21 cellular contexts compared by ENCODE assay signal in genomic region chr12:89995870-89996269, GRCh38.
A peak's percentile ranks its signal among the peaks of the same experiment; 100 is the strongest.
DNase-seq lines count a peak whose midpoint lies in the region; ATAC-seq and TF ChIP-seq lines count a peak whose summit lies in the region.
"Had no signal": no experiment of that assay in that cellular context is flagged by ENCODE, and none has a peak within 500 bp of the region (broad histone marks: within the 10 kb centered on the region; RNA-seq: fewer than 3 reads in every experiment).

No MANE protein-coding gene starts in this region.

- no peak overlapping the region for H2AK9ac ChIP-seq in IMR-90 (replicated peaks; ENCODE audit: low read depth, low read length, poor library complexity)

- H3K79me2 ChIP-seq in SK-N-SH (ENCODE audit: insufficient read depth): no peaks in the 10 kb centered on the region

- H3K4me1 Mint-ChIP-seq in activated CD4-positive, alpha-beta memory T cell treated with anti-CD3 and anti-CD28 coated beads, Interleukin-2, amount 10 ng/mL, durations not matched to agents 7 days and 5 days: peaks cover 5% of the 10 kb centered on the region

- no peaks in the 10 kb centered on the region for H3K36me3 Mint-ChIP-seq in activated CD4-positive, alpha-beta memory T cell treated with anti-CD3 and anti-CD28 coated beads, Interleukin-2, amount 10 ng/mL, durations not matched to agents 7 days and 5 days (ENCODE audit: low read depth)

- H3K4me1 ChIP-seq in IMR-90 (ENCODE audit: control insufficient read depth, insufficient read depth, low read length): peaks cover 6% of the 10 kb centered on the region
- H3K4me1 ChIP-seq in SK-N-SH (ENCODE audit: control insufficient read depth in 1 of 2, insufficient read depth in 2 of 2, low read depth in 1 of 2, low read length in 1 of 2): no peaks in the 10 kb centered on the region; a peak in 2 of 4 replicates
- H3K4me1 ChIP-seq: A549 had no signal

- no peak for TF ChIP-seq EP300 in SK-N-SH (IDR thresholded peaks at IDR 0.05; ENCODE audit: borderline replicate concordance in 1 of 2, low read depth in 1 of 2, low read length in 1 of 2)

- no peak overlapping the region for H3K4ac ChIP-seq in IMR-90 (ENCODE audit: low read depth, low read length)

- no peak for TF ChIP-seq POLR2A in IMR-90 (IDR thresholded peaks at IDR 0.05; ENCODE audit: low read depth, low read length)

- H3K27me3 Mint-ChIP-seq in activated CD4-positive, alpha-beta memory T cell treated with anti-CD3 and anti-CD28 coated beads, Interleukin-2, amount 10 ng/mL, durations not matched to agents 7 days and 5 days: no peaks in the 10 kb centered on the region

- H3K27ac ChIP-seq in IMR-90 (ENCODE audit: insufficient read depth, low read length) (no peak overlapping the region), SK-N-SH (ENCODE audit: low read depth in 2 of 2, low read length in 1 of 2) (no peak overlapping the region)
- H3K27ac ChIP-seq: A549, SK-N-MC had no signal

- 0 out of 2 replicates have a peak overlapping the region, but pooled peaks have one; percentile 26 for H3K14ac ChIP-seq in IMR-90 (replicated peaks; ENCODE audit: low read depth, low read length)

- H2BK20ac ChIP-seq in IMR-90 (ENCODE audit: low read depth, low read length): peak overlapping the region; percentile 32

- TF ChIP-seq CTCF in IMR-90 (conservative IDR thresholded peaks at IDR 0.05; ENCODE audit: low read depth, low read length) (no peak), SK-N-SH (IDR thresholded peaks at IDR 0.05) (no peak)

- H4K20me1 ChIP-seq in IMR-90 (ENCODE audit: insufficient read depth, low read length) (no peaks in the 10 kb centered on the region), SK-N-SH (ENCODE audit: insufficient read depth) (no peaks in the 10 kb centered on the region)

- no TSS peak for BruUV-seq in IMR-90 (replicated peaks; lab: Mats Ljungman, UMichigan)

- H2BK5ac ChIP-seq in IMR-90 (ENCODE audit: low read depth, low read length, poor library complexity, severe bottlenecking): no peak overlapping the region

- H3K23ac ChIP-seq in IMR-90 (ENCODE audit: low read depth, low read length): no peak overlapping the region

- H3K56ac ChIP-seq in IMR-90 (ENCODE audit: extremely low read depth, insufficient read depth, low read length): no peak overlapping the region

- no peak overlapping the region for H2AK5ac ChIP-seq in IMR-90 (ENCODE audit: low read depth, low read length)

- H3K9me1 ChIP-seq in IMR-90 (ENCODE audit: insufficient read depth, low read length): peaks cover 5% of the 10 kb centered on the region; the same call in 1 of the 2 replicates

- no peak overlapping the region for H3K27ac Mint-ChIP-seq in activated CD4-positive, alpha-beta memory T cell treated with anti-CD3 and anti-CD28 coated beads, Interleukin-2, amount 10 ng/mL, durations not matched to agents 7 days and 5 days

- in situ Hi-C loops in IMR-90 (cut with MboI; ENCODE audit: low sequenced_read_pairs): no loop called here

- no peak overlapping the region for H4K91ac ChIP-seq in IMR-90 (ENCODE audit: insufficient read depth, low read depth, low read length)

- TF ChIP-seq RAD21 in IMR-90 (IDR thresholded peaks at IDR 0.05; ENCODE audit: low read length) (no peak), SK-N-SH (IDR thresholded peaks at IDR 0.05; ENCODE audit: low read length) (no peak)

- ATAC-seq in IMR-90 (ENCODE audit: low read depth) (peak; percentile 59), sciatic nerve (peak; percentile 10)
- ATAC-seq: A549, HCT116, K562 had no signal

- no peaks in the 10 kb centered on the region for H3K27me3 ChIP-seq in IMR-90 (ENCODE audit: control insufficient read depth, insufficient read depth, low read length)
- no peaks in the 10 kb centered on the region for H3K27me3 ChIP-seq in SK-N-SH (ENCODE audit: insufficient read depth)

- H3K9ac ChIP-seq in IMR-90 (ENCODE audit: low read depth, low read length) (no peak overlapping the region), SK-N-SH (no peak overlapping the region)

- H3K4me2 ChIP-seq in IMR-90 (ENCODE audit: low read depth, low read length) (no peak overlapping the region), SK-N-SH (no peak overlapping the region)
- H3K4me2 ChIP-seq: A549 had no signal

- intact Hi-C loops in IMR-90 (cut with micrococcal nuclease) (no loop called here), sciatic nerve (cut with DNase I) (no loop called here)

- no peaks in the 10 kb centered on the region for H3K79me1 ChIP-seq in IMR-90 (ENCODE audit: low read depth in 1 of 2, low read length in 2 of 2)

- H4K5ac ChIP-seq in IMR-90 (ENCODE audit: low read depth, low read length): 0 out of 2 replicates have a peak overlapping the region, but pooled peaks have one; percentile 0

- no CpG with 5 or more reads among the region's 1 CpG for WGBS in IMR-90 (ENCODE audit: extremely low coverage in 2 of 2, insufficient read length in 1 of 2), 2 experiments
- WGBS in SK-N-SH (ENCODE audit: low lambda C conversion rate): 87% methylated on average over 1 of the region's 1 CpG

- no peak overlapping the region for H3K18ac ChIP-seq in IMR-90 (ENCODE audit: low read depth, low read length)

- H3K9me2 ChIP-seq in SK-N-SH: no peaks in the 10 kb centered on the region

- no peaks in the 10 kb centered on the region for H3K9me3 Mint-ChIP-seq in activated CD4-positive, alpha-beta memory T cell treated with anti-CD3 and anti-CD28 coated beads, Interleukin-2, amount 10 ng/mL, durations not matched to agents 7 days and 5 days

- CTCF ChIA-PET in IMR-90 (lab: Yijun Ruan, JAX): interaction anchor here (0.5 kb wide), 1 partner anchor 383 kb away, joined by 3 read pairs; no protein-coding TSS in a partner anchor
- CTCF ChIA-PET in SK-N-SH (lab: Yijun Ruan, JAX): no interaction called here
- CTCF ChIA-PET in activated CD4-positive, alpha-beta memory T cell treated with anti-CD3 and anti-CD28 coated beads, Interleukin-2, amount 10 ng/mL, durations not matched to agents 7 days and 5 days (lab: Charles Lee): interaction anchor here (1.2 kb wide), 1 partner anchor 10 kb away, joined by 3 read pairs; no protein-coding TSS in a partner anchor

- H3K36me3 ChIP-seq in IMR-90 (ENCODE audit: control insufficient read depth, insufficient read depth, low read length) (no peaks in the 10 kb centered on the region), SK-N-SH (replicated peaks in 1 of 2; ENCODE audit: control insufficient read depth in 1 of 2, insufficient read depth in 2 of 2, low read length in 1 of 2) (no peaks in the 10 kb centered on the region)

- POLR2A ChIA-PET in IMR-90 (lab: Charles Lee; ENCODE audit: unreplicated experiment) (no interaction called here), SK-N-SH (lab: Yijun Ruan, JAX) (no interaction called here)
- POLR2A ChIA-PET in activated CD4-positive, alpha-beta memory T cell treated with anti-CD3 and anti-CD28 coated beads, Interleukin-2, amount 10 ng/mL, durations not matched to agents 7 days and 5 days (lab: Charles Lee): no interaction called here

- dilution Hi-C loops in IMR-90 (cut with HindIII; ENCODE audit: low sequenced_read_pairs, unreplicated experiment): no loop called here

- no peaks in the 10 kb centered on the region for H3K9me3 ChIP-seq in IMR-90 (ENCODE audit: control insufficient read depth, insufficient read depth, low read length)
- no peaks in the 10 kb centered on the region for H3K9me3 ChIP-seq in SK-N-SH

- peak overlapping the region; percentile 63 for H2BK120ac ChIP-seq in IMR-90 (ENCODE audit: low read depth, low read length)

- H2AFZ ChIP-seq in IMR-90 (replicated peaks; ENCODE audit: low read length, poor library complexity): no peak overlapping the region
- no peak overlapping the region for H2AFZ ChIP-seq in SK-N-SH (ENCODE audit: low read depth)

- peak overlapping the region in 1 of 2 experiments; percentile 31; a peak in 1 of 4 replicates for H4K8ac ChIP-seq in IMR-90 (ENCODE audit: low read depth in 2 of 2, low read length in 2 of 2)

- H3K4me3 ChIP-seq in IMR-90 (ENCODE audit: insufficient read depth, low read depth, low read length) (no peak overlapping the region), SK-N-SH (ENCODE audit: low read depth in 2 of 2, low read length in 1 of 2) (no peak overlapping the region)
- H3K4me3 ChIP-seq: A549, K562, SK-N-MC had no signal

- no peak overlapping the region for H3K4me3 Mint-ChIP-seq in activated CD4-positive, alpha-beta memory T cell treated with anti-CD3 and anti-CD28 coated beads, Interleukin-2, amount 10 ng/mL, durations not matched to agents 7 days and 5 days

- peak overlapping the region; percentile 12; the same call in 1 of the 3 replicates for H2BK15ac ChIP-seq in IMR-90 (ENCODE audit: low read depth, low read length)

- DNase-seq in CD1c-positive myeloid dendritic cell (ENCODE audit: extremely low spot score) (peak; percentile 27), IMR-90 (peak; percentile 33), inferior parietal cortex (ENCODE audit: extremely low spot score) (peak; percentile 56), sciatic nerve (ENCODE audit: low spot score) (no peak), SK-N-SH (no peak)
- no peak for DNase-seq in activated CD4-positive, alpha-beta memory T cell treated with anti-CD3 and anti-CD28 coated beads, Interleukin-2, amount 10 ng/mL, durations not matched to agents 7 days and 5 days
- DNase-seq in activated CD4-positive, alpha-beta T cell treated with anti-CD3 and anti-CD28 coated beads, Interleukin-2, amount 50 U/mL, for 48 hours: no peak
- DNase-seq in stimulated activated naive CD4-positive, alpha-beta T cell (lab: John Stamatoyannopoulos, UW): no peak
- DNase-seq: C1 segment of cervical spinal cord; DMS79 treated with DMSO at 0.1 percent for 48 hours; GOT3; NCI-H1105 treated with DMSO at 0.1 percent for 48 hours; NCI-H1694; NCI-H2081 treated with DMSO at 0.1 percent for 48 hours; NCI-H446 treated with DMSO at 0.1 percent for 48 hours; NK-92 treated with Interleukin-12 subunit alpha and Interleukin-12 subunit beta, amount 100 ng/mL, for 24 hours; SHP77 had no signal

- peaks cover 4% of the 10 kb centered on the region for H3F3A ChIP-seq in SK-N-SH (replicated peaks; ENCODE audit: insufficient read depth)

TF ChIP-seq in IMR-90, 13 proteins besides CTCF, POLR2A, EP300 and RAD21:
- TF ChIP-seq RFX5 (IDR thresholded peaks at IDR 0.05; ENCODE audit: low read depth, low read length) (no peak), MAZ (IDR thresholded peaks at IDR 0.05; ENCODE audit: borderline replicate concordance, low read depth, low read length) (no peak), RCOR1 (IDR thresholded peaks at IDR 0.05; ENCODE audit: insufficient replicate concordance, low read length) (no peak), CEBPB (IDR thresholded peaks at IDR 0.05; ENCODE audit: low read depth, low read length) (no peak)

TF ChIP-seq in SK-N-SH, 30 proteins besides CTCF, POLR2A, EP300 and RAD21:
- no peak for TF ChIP-seq SMC3 (IDR thresholded peaks at IDR 0.05; ENCODE audit: low read depth, low read length)
- no peak for TF ChIP-seq MEF2A (IDR thresholded peaks at IDR 0.05; ENCODE audit: borderline replicate concordance, low read depth)

Comparison
In these comparisons a context has a peak if more than half of its experiments do, and no peak if none do; other contexts are left out.
1. DNase-seq: peak in CD1c-positive myeloid dendritic cell (single experiment), IMR-90 (single experiment) and inferior parietal cortex (single experiment); none in sciatic nerve (single experiment), SK-N-SH (single experiment), activated CD4-positive, alpha-beta memory T cell treated with anti-CD3 and anti-CD28 coated beads, Interleukin-2, amount 10 ng/mL, durations not matched to agents 7 days and 5 days (single experiment), activated CD4-positive, alpha-beta T cell treated with anti-CD3 and anti-CD28 coated beads, Interleukin-2, amount 50 U/mL, for 48 hours (0 of 2) and stimulated activated naive CD4-positive, alpha-beta T cell (0 of 6).